17 cellular contexts compared by ENCODE assay signal in the genomic region with DNA sequence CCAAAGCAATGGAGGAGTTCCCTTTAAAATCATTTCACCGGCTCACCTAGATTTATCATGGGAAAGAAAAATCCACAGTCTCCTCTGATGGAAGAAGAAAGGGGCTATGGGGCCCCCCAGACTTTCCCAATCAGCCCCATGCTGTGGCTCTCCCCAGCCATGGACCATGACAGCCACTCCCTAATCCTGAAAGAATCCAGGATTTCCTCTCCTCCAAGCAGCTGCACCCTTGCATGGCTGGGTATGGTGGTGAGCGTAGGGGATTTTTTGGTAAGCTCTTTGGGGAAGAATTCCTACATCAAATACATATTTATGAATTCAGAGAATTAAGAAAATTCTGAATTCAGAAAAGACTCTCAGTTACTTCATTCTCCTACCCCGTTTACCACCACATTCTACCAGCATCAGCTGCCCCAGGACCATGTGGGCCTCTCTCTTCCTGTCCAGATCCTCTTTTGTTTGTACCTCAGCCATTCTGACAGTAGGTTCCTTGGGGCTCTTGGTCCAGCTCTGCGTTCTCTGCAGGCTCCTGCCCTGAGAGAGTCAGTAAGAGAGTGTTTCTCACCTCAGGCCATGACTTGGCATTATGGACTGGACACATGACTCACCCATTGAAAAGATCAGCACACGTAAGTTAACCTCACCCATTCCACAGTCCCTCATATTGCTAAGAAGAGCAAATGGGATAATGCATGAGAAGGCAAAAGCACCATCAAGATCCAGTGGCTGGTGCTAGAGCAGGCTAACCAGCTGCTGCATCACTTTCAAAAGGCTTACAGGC.
"Had no signal": no experiment of that assay in that cellular context is flagged by ENCODE, and none has a peak within 500 bp of the region (broad histone marks: within the 10 kb centered on the region; RNA-seq: fewer than 3 reads in every experiment).

No MANE protein-coding gene starts in this region.

- H3K4me3 Mint-ChIP-seq: activated naive CD8-positive, alpha-beta T cell treated with anti-CD3 and anti-CD28 coated beads for 36 hours; dendritic cell treated with granulocyte-macrophage colony-stimulating factor and Interleukin-4, amounts not matched to agents 40 ng/mL and 50 ng/mL, for 4 days; endodermal cell; natural killer cell treated with Interleukin-12 subunit alpha and Interleukin-12 subunit beta and Interleukin-15 and Interleukin-18, amount 100 ng/mL, for 72 hours had no signal

- H3K27me3 Mint-ChIP-seq: activated naive CD8-positive, alpha-beta T cell treated with anti-CD3 and anti-CD28 coated beads for 36 hours; dendritic cell treated with granulocyte-macrophage colony-stimulating factor and Interleukin-4, amounts not matched to agents 40 ng/mL and 50 ng/mL, for 4 days; natural killer cell treated with Interleukin-12 subunit alpha and Interleukin-12 subunit beta and Interleukin-15 and Interleukin-18, amount 100 ng/mL, for 72 hours had no signal

- H3K27ac ChIP-seq: psoas muscle, VCaP had no signal

- H3K27ac Mint-ChIP-seq: activated naive CD8-positive, alpha-beta T cell treated with anti-CD3 and anti-CD28 coated beads for 36 hours; dendritic cell treated with granulocyte-macrophage colony-stimulating factor and Interleukin-4, amounts not matched to agents 40 ng/mL and 50 ng/mL, for 4 days; endodermal cell had no signal

- H3K4me1 ChIP-seq: psoas muscle had no signal

- H3K4me3 ChIP-seq: psoas muscle had no signal

- H3K9me3 Mint-ChIP-seq: activated naive CD8-positive, alpha-beta T cell treated with anti-CD3 and anti-CD28 coated beads for 36 hours had no signal

- DNase-seq: activated CD4-positive, alpha-beta T cell treated with anti-CD3 and anti-CD28 coated beads for 4 hours; activated CD8-positive, alpha-beta memory T cell treated with anti-CD3 and anti-CD28 coated beads for 24 hours; activated gamma-delta T cell; activated naive CD8-positive, alpha-beta T cell treated with anti-CD3 and anti-CD28 coated beads for 36 hours; anterior cingulate cortex; cerebellar nuclear complex; endodermal cell; head of caudate nucleus; psoas muscle; stimulated activated CD4-positive, alpha-beta T cell treated with anti-CD3 and anti-CD28 coated beads, Interleukin-4, amount 100 ng/mL, for 4 hours; SW 1271; T1000 had no signal

- FAIRE-seq: urothelium cell line had no signal

- ATAC-seq: left lobe of liver; natural killer cell treated with Interleukin-12 subunit alpha and Interleukin-12 subunit beta and Interleukin-15 and Interleukin-18, amount 100 ng/mL, for 72 hours; psoas muscle had no signal

- H3K9me3 ChIP-seq: psoas muscle had no signal
